ENCODE assay signal across 28 cellular contexts in genomic region chr10:133068741-133069525, GRCh38. TPM values are rescaled to one million over a fixed set of nuclear protein-coding genes. Genes with fewer than 3 reads are reported as not detected.
"Had no signal": no experiment of that assay in that cellular context is flagged by ENCODE, and none has a peak within 500 bp of the region (broad histone marks: within the 10 kb centered on the region; RNA-seq: fewer than 3 reads in every experiment).

No MANE protein-coding gene starts in this region.

- H3K4me3 Mint-ChIP-seq: activated naive CD8-positive, alpha-beta T cell; activated T-cell treated with anti-CD3 and anti-CD28 coated beads, Interleukin-2, amount 50 U/mL, for 24 hours; activated T-helper 17 cell treated with anti-CD3 and anti-CD28 coated beads, Interleukin-2, amount 50 U/mL, for 72 hours; mesothelial cell of epicardium; natural killer cell treated with Interleukin-12 subunit alpha and Interleukin-12 subunit beta and Interleukin-15 and Interleukin-18, amount 100 ng/mL, for 72 hours; WTC11 had no signal

- H3K36me3 Mint-ChIP-seq: activated naive CD8-positive, alpha-beta T cell; mesothelial cell of epicardium; natural killer cell treated with Interleukin-12 subunit alpha and Interleukin-12 subunit beta and Interleukin-15 and Interleukin-18, amount 100 ng/mL, for 72 hours; WTC11 had no signal

- H3K27ac ChIP-seq: adrenal gland, ascending aorta, brain microvascular endothelial cell, hepatocyte, neutrophil, pancreas, psoas muscle, right atrium auricular region, stomach, suprapubic skin, tibial nerve had no signal

- H3K27me3 ChIP-seq: adrenal gland, ascending aorta, hepatocyte, pancreas, right atrium auricular region had no signal

- H3K9me3 ChIP-seq: adrenal gland, ascending aorta, neutrophil, pancreas, psoas muscle, right atrium auricular region, stomach, suprapubic skin, tibial nerve had no signal

- H3K4me1 Mint-ChIP-seq: activated T-helper 17 cell treated with anti-CD3 and anti-CD28 coated beads, Interleukin-2, amount 50 U/mL, for 72 hours; mesothelial cell of epicardium; WTC11 had no signal

- H2AFZ ChIP-seq: hepatocyte had no signal

- H3K36me3 ChIP-seq: adrenal gland, ascending aorta, brain microvascular endothelial cell, neutrophil, pancreas, right atrium auricular region, stomach, suprapubic skin, tibial nerve had no signal

- H3K4me1 ChIP-seq: adrenal gland, ascending aorta, pancreas, psoas muscle, right atrium auricular region, stomach, suprapubic skin had no signal

- H3K79me2 ChIP-seq: hepatocyte had no signal

- H3K27ac Mint-ChIP-seq: activated naive CD8-positive, alpha-beta T cell; activated T-cell treated with anti-CD3 and anti-CD28 coated beads, Interleukin-2, amount 50 U/mL, for 24 hours; activated T-helper 17 cell treated with anti-CD3 and anti-CD28 coated beads, Interleukin-2, amount 50 U/mL, for 72 hours; mesothelial cell of epicardium; natural killer cell treated with Interleukin-12 subunit alpha and Interleukin-12 subunit beta and Interleukin-15 and Interleukin-18, amount 100 ng/mL, for 72 hours; WTC11 had no signal

- DNase-seq: activated T-cell treated with anti-CD3 and anti-CD28 coated beads, Interleukin-2, amount 50 U/mL, for 24 hours; adrenal gland; brain microvascular endothelial cell; effector memory CD4-positive, alpha-beta T cell; foreskin melanocyte; kidney glomerular epithelial cell; left ventricle myocardium superior; mammary epithelial cell; psoas muscle; stimulated activated CD4-positive, alpha-beta T cell treated with anti-CD3 and anti-CD28 coated beads, Interleukin-12 subunit alpha, Interleukin-12 subunit beta, amount 100 ng/mL, for 4 hours; stomach; T1000 had no signal

- H3K4me3 ChIP-seq: adrenal gland, ascending aorta, hepatocyte, pancreas, psoas muscle, right atrium auricular region, stomach, suprapubic skin, tibial nerve had no signal

- H3K9me3 Mint-ChIP-seq: activated T-cell treated with anti-CD3 and anti-CD28 coated beads, Interleukin-2, amount 50 U/mL, for 24 hours; activated T-helper 17 cell treated with anti-CD3 and anti-CD28 coated beads, Interleukin-2, amount 50 U/mL, for 72 hours; mesothelial cell of epicardium; natural killer cell treated with Interleukin-12 subunit alpha and Interleukin-12 subunit beta and Interleukin-15 and Interleukin-18, amount 100 ng/mL, for 72 hours; WTC11 had no signal

- H3K27me3 Mint-ChIP-seq: activated naive CD8-positive, alpha-beta T cell; activated T-cell treated with anti-CD3 and anti-CD28 coated beads, Interleukin-2, amount 50 U/mL, for 24 hours; activated T-helper 17 cell treated with anti-CD3 and anti-CD28 coated beads, Interleukin-2, amount 50 U/mL, for 72 hours; natural killer cell treated with Interleukin-12 subunit alpha and Interleukin-12 subunit beta and Interleukin-15 and Interleukin-18, amount 100 ng/mL, for 72 hours had no signal

- ATAC-seq: activated T-helper 17 cell treated with anti-CD3 and anti-CD28 coated beads, Interleukin-2, amount 50 U/mL, for 72 hours; left ventricle myocardium superior; pancreas; psoas muscle; WTC11 had no signal

- H3K4me2 ChIP-seq: hepatocyte had no signal

RNA-seq across cellular contexts. Expression of gene ADGRA1, which starts 18.8 kb away (rescaled TPM):
- total RNA-seq: activated T-helper 17 cell treated with anti-CD3 and anti-CD28 coated beads, Interleukin-2, amount 50 U/mL, for 72 hours; ascending aorta; dermis microvascular lymphatic vessel endothelial cell; endothelial cell of umbilical vein; esophagus mucosa; left ventricle myocardium superior; mammary epithelial cell; mesothelial cell of epicardium; natural killer cell treated with Interleukin-12 subunit alpha and Interleukin-12 subunit beta and Interleukin-15 and Interleukin-18, amount 100 ng/mL, for 72 hours; suprapubic skin; urinary bladder had no signal
- polyA plus RNA-seq: endothelial cell of umbilical vein, hepatocyte, mammary epithelial cell, stomach had no signal
